Comparison of ENCODE assay signal across 21 cellular contexts in the genomic region with DNA sequence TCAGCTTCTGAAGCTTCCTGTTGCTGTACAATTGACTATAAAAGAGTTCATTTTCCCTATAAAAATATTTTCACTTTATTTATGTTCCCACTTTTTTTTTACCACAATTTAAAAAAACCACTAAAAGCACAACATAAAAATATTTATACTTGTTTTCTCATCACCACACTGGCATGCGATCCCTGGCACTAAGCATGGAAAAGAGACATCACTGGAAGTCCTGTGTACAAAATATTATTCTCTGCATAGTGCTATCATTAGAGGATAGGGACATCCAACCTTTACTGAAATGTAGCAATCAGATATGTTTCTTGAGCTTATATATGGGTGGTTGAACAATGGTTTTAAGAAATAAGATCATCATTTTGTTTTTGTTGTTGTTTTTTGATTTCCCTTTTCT.
DNase-seq lines count a peak whose midpoint lies in the region; FAIRE-seq and TF ChIP-seq lines count a peak whose summit lies in the region.
"Had no signal": no experiment of that assay in that cellular context is flagged by ENCODE, and none has a peak within 500 bp of the region (broad histone marks: within the 10 kb centered on the region; RNA-seq: fewer than 3 reads in every experiment).

No MANE protein-coding gene starts in this region.

- H3K9me2 ChIP-seq in GM23248 (ENCODE audit: insufficient read depth): no peaks in the 10 kb centered on the region

- no peaks in the 10 kb centered on the region for H3K27me3 ChIP-seq in GM23248 (replicated peaks; ENCODE audit: insufficient read depth)
- H3K27me3 ChIP-seq in mesenchymal stem cell (ENCODE audit: control insufficient read depth in 1 of 2, insufficient read depth in 1 of 2, low read length in 2 of 2): no peaks in the 10 kb centered on the region
- no peaks in the 10 kb centered on the region for H3K27me3 ChIP-seq in uterus
- no peaks in the 10 kb centered on the region for H3K27me3 ChIP-seq in testis

- H4K91ac ChIP-seq in mesenchymal stem cell (ENCODE audit: low read length): no peak overlapping the region

- DNase-seq in GM23248 (peak; percentile 17), RPMI7951 (ENCODE audit: low read depth) (peak; percentile 0), mesenchymal stem cell (peak; percentile 46), uterus (no peak), testis (no peak), HK-2 (ENCODE audit: unreplicated experiment) (no peak), GM12891 (ENCODE audit: insufficient read length, low spot score) (no peak)
- DNase-seq: CD4-positive, CD25-positive, alpha-beta regulatory T cell; H7; HFFc6; MV-4-11; NCI-H1105 treated with DMSO at 0.1 percent for 48 hours; NCI-H1694; NCI-H2081; NCI-H2171; NCI-H345; NCI-H524; Right ventricle myocardium superior; SW 1271 had no signal

- TF ChIP-seq CTCF in uterus (IDR thresholded peaks at IDR 0.05) (no peak), testis (IDR thresholded peaks at IDR 0.05) (no peak)

- intact Hi-C loops in uterus (cut with DNase I; ENCODE audit: low total_unique reads): no loop called here
- intact Hi-C loops in testis (cut with DNase I; ENCODE audit: low total_unique reads): no loop called here

- no peak overlapping the region for H3K23ac ChIP-seq in mesenchymal stem cell (ENCODE audit: low read length in 2 of 2)

- no peaks in the 10 kb centered on the region for H3K79me2 ChIP-seq in GM23248 (ENCODE audit: insufficient read depth)

- H3K36me3 ChIP-seq in GM23248 (ENCODE audit: low read depth) (no peaks in the 10 kb centered on the region), mesenchymal stem cell (ENCODE audit: control insufficient read depth in 1 of 2, insufficient read depth in 2 of 2, low read depth in 1 of 2, low read length in 2 of 2) (no peaks in the 10 kb centered on the region), uterus (no peaks in the 10 kb centered on the region), testis (ENCODE audit: low read depth, missing control alignments) (no peaks in the 10 kb centered on the region)

- H3K9me3 ChIP-seq in GM23248 (ENCODE audit: low read depth) (no peaks in the 10 kb centered on the region), mesenchymal stem cell (ENCODE audit: control insufficient read depth, low read length) (no peaks in the 10 kb centered on the region), uterus (no peaks in the 10 kb centered on the region), testis (no peaks in the 10 kb centered on the region)

- H3K18ac ChIP-seq in mesenchymal stem cell (ENCODE audit: low read depth in 1 of 2, low read length in 2 of 2): no peak overlapping the region

- FAIRE-seq in GM12891 (lab: Jason Lieb, UNC): no peak
- FAIRE-seq: HepG2, K562 had no signal

- TF ChIP-seq POLR2A in uterus (IDR thresholded peaks at IDR 0.05) (no peak), testis (IDR thresholded peaks at IDR 0.05) (no peak), GM12891 (IDR thresholded peaks at IDR 0.05; ENCODE audit: low read depth, low read length) (no peak)

- H3K27ac ChIP-seq in GM23248 (no peak overlapping the region), mesenchymal stem cell (ENCODE audit: low read length, poor library complexity, severe bottlenecking) (no peak overlapping the region), uterus (peak overlapping the region; percentile 24 to 38), testis (no peak overlapping the region)

- H3K14ac ChIP-seq in mesenchymal stem cell (ENCODE audit: low read length in 2 of 2): no peak overlapping the region

- H2AFZ ChIP-seq in GM23248 (no peak overlapping the region), mesenchymal stem cell (ENCODE audit: low read depth, low read length) (no peak overlapping the region)

- no peaks in the 10 kb centered on the region for H3F3A ChIP-seq in GM23248 (ENCODE audit: insufficient read depth)

- no peak overlapping the region for H3K4me2 ChIP-seq in GM23248 (ENCODE audit: unreplicated experiment)
- no peak overlapping the region for H3K4me2 ChIP-seq in mesenchymal stem cell (ENCODE audit: low read length, poor library complexity, severe bottlenecking)

- no peak overlapping the region for H3K4me3 ChIP-seq in GM23248
- H3K4me3 ChIP-seq in mesenchymal stem cell (ENCODE audit: insufficient read depth in 1 of 2, low read depth in 1 of 2, low read length in 2 of 2): no peak overlapping the region
- H3K4me3 ChIP-seq in uterus: no peak overlapping the region
- H3K4me3 ChIP-seq in testis: no peak overlapping the region
- H3K4me3 ChIP-seq: K562 had no signal

- 25 to 30% methylated on average over 1 of the region's 1 CpG for WGBS in GM23248 (ENCODE audit: low coverage in 1 of 2, low lambda C conversion rate in 2 of 2, missing lambda C conversion rate in 2 of 2), 2 experiments
- WGBS in mesenchymal stem cell: 100% methylated on average over 1 of the region's 1 CpG
- 88 to 90% methylated on average over 1 of the region's 1 CpG for WGBS in testis, 2 donors

- H3K9ac ChIP-seq in GM23248 (no peak overlapping the region), mesenchymal stem cell (ENCODE audit: low read length) (no peak overlapping the region)

- H4K20me1 ChIP-seq in GM23248 (ENCODE audit: insufficient read depth): no peaks in the 10 kb centered on the region

- in situ Hi-C loops in GM23248 (cut with MboI): no loop called here

- H2BK12ac ChIP-seq in mesenchymal stem cell (ENCODE audit: low read length in 2 of 2): no peak overlapping the region

- H3K79me1 ChIP-seq in mesenchymal stem cell (replicated peaks; ENCODE audit: low read length, poor library complexity, severe bottlenecking): no peaks in the 10 kb centered on the region

- no peak overlapping the region for H2BK120ac ChIP-seq in mesenchymal stem cell (ENCODE audit: low read depth, low read length)

- no peak overlapping the region for H2BK5ac ChIP-seq in mesenchymal stem cell (ENCODE audit: low read depth, low read length, poor library complexity, severe bottlenecking)

- no peak overlapping the region for H2AK5ac ChIP-seq in mesenchymal stem cell (ENCODE audit: low read length, severe bottlenecking)

- H2BK15ac ChIP-seq in mesenchymal stem cell (ENCODE audit: low read depth, poor library complexity, severe bottlenecking): no peak overlapping the region

- H3K4ac ChIP-seq in mesenchymal stem cell (ENCODE audit: low read depth in 1 of 2, low read length in 2 of 2): no peak overlapping the region

- peaks cover 10% of the 10 kb centered on the region; the same call in 1 of the 2 replicates for H3K4me1 ChIP-seq in GM23248 (ENCODE audit: insufficient read depth)
- H3K4me1 ChIP-seq in mesenchymal stem cell (ENCODE audit: control insufficient read depth, insufficient read depth, low read depth, low read length): no peaks in the 10 kb centered on the region
- H3K4me1 ChIP-seq in uterus: no peaks in the 10 kb centered on the region
- H3K4me1 ChIP-seq in testis: no peaks in the 10 kb centered on the region

- H4K8ac ChIP-seq in mesenchymal stem cell (ENCODE audit: low read length): no peak overlapping the region

TF ChIP-seq in GM12891, 5 proteins besides CTCF, POLR2A, EP300 and RAD21:
- no peak for TF ChIP-seq SPI1 (IDR thresholded peaks at IDR 0.05; ENCODE audit: low read depth, low read length)
- TF ChIP-seq POU2F2 (IDR thresholded peaks at IDR 0.05; ENCODE audit: low read depth, low read length): no peak
- TF ChIP-seq TAF1 (IDR thresholded peaks at IDR 0.05; ENCODE audit: low read depth, low read length): no peak
- TF ChIP-seq PAX5 (IDR thresholded peaks at IDR 0.05; ENCODE audit: insufficient read depth, low read length, severe bottlenecking): no peak

Comparison
In these comparisons a context has a peak if more than half of its experiments do, and no peak if none do; other contexts are left out.
1. DNase-seq: peak in GM23248 (single experiment), RPMI7951 (single experiment) and mesenchymal stem cell (single experiment); none in uterus (0 of 2), testis (single experiment), HK-2 (single experiment) and GM12891 (single experiment).
2. H3K27ac ChIP-seq: peak in uterus (2 of 2); none in GM23248 (single experiment), mesenchymal stem cell (single experiment) and testis (0 of 2).